In genomic region chr2:203534486-203535077, GRCh38 we compare ENCODE assay signal across 8 cellular contexts. TPM values are rescaled to one million over a fixed set of nuclear protein-coding genes. Genes with fewer than 3 reads are reported as not detected.
DNase-seq lines count a peak whose midpoint lies in the region; ATAC-seq and TF ChIP-seq lines count a peak whose summit lies in the region.

No MANE protein-coding gene starts in this region.

- in situ Hi-C loops in KBM-7 (cut with MboI; ENCODE audit: low pct_unique_long_range_greater_than_20kb, low sequenced_read_pairs) = no loop called here

- CTCF ChIA-PET in BJ (lab: Yijun Ruan, JAX) = interaction anchor here (1.4 kb wide), 1 partner anchor 281 kb away, joined by 4 read pairs; no protein-coding TSS in a partner anchor
- CTCF ChIA-PET in activated CD8-positive, alpha-beta T cell treated with anti-CD3 and anti-CD28 coated beads, Interleukin-2, amount 10 ng/mL, durations not matched to agents 7 days and 5 days (lab: Charles Lee) = interaction anchor here (0.9 to 1.8 kb wide), 2 partner anchors 50 to 281 kb away, joined by 4 read pairs; no protein-coding TSS in a partner anchor

- H3K9me3 ChIP-seq in thyroid gland = no peaks in the 10 kb centered on the region

- no peak for DNase-seq in BJ (ENCODE audit: low read depth)
- peak; percentile 13 for DNase-seq in KBM-7
- DNase-seq in activated CD8-positive, alpha-beta T cell treated with anti-CD3 and anti-CD28 coated beads, Interleukin-2, amount 10 ng/mL, durations not matched to agents 7 days and 5 days = peak; percentile 45
- DNase-seq in epithelial cell of prostate (ENCODE audit: low read depth, low spot score) = no peak
- no peak for DNase-seq in nephron progenitor cell
- no peak for DNase-seq in thyroid gland
- no peak for DNase-seq in DMS114 treated with DMSO at 0.1 percent for 48 hours (lab: John Stamatoyannopoulos, UW; ENCODE audit: unreplicated experiment)

- peak overlapping the region; percentile 69 for H3K4me3 Mint-ChIP-seq in activated CD8-positive, alpha-beta T cell treated with anti-CD3 and anti-CD28 coated beads, Interleukin-2, amount 10 ng/mL, durations not matched to agents 7 days and 5 days
- H3K4me3 Mint-ChIP-seq in nephron progenitor cell = peak overlapping the region; percentile 92

- peak overlapping the region; percentile 99 for H3K4me3 ChIP-seq in BJ (ENCODE audit: low read depth, low read length)
- peak overlapping the region; percentile 87 to 98 (median 88) for H3K4me3 ChIP-seq in thyroid gland (replicated peaks in 1 of 3)

- peak; percentile 29 for ATAC-seq in GM21360 (IDR thresholded peaks at IDR 0.05; ENCODE audit: unreplicated experiment)
- peak; percentile 45 for ATAC-seq in activated CD8-positive, alpha-beta T cell treated with anti-CD3 and anti-CD28 coated beads, Interleukin-2, amount 10 ng/mL, durations not matched to agents 7 days and 5 days

- H3K4me1 Mint-ChIP-seq in activated CD8-positive, alpha-beta T cell treated with anti-CD3 and anti-CD28 coated beads, Interleukin-2, amount 10 ng/mL, durations not matched to agents 7 days and 5 days (ENCODE audit: low read depth) = peaks cover 18% of the 10 kb centered on the region
- H3K4me1 Mint-ChIP-seq in nephron progenitor cell = peaks cover 48% of the 10 kb centered on the region

- POLR2A ChIA-PET in BJ (lab: Charles Lee) = interaction anchor here (1.0 kb wide), 1 partner anchor 89 kb away, joined by 3 read pairs; no protein-coding TSS in a partner anchor
- POLR2A ChIA-PET in activated CD8-positive, alpha-beta T cell treated with anti-CD3 and anti-CD28 coated beads, Interleukin-2, amount 10 ng/mL, durations not matched to agents 7 days and 5 days (lab: Charles Lee) = no interaction called here

- H3K27me3 ChIP-seq in BJ (ENCODE audit: control insufficient read depth, insufficient read depth, low read length) (no peaks in the 10 kb centered on the region), thyroid gland (no peaks in the 10 kb centered on the region)

- no peaks in the 10 kb centered on the region for H3K36me3 Mint-ChIP-seq in activated CD8-positive, alpha-beta T cell treated with anti-CD3 and anti-CD28 coated beads, Interleukin-2, amount 10 ng/mL, durations not matched to agents 7 days and 5 days (ENCODE audit: low read depth)
- H3K36me3 Mint-ChIP-seq in nephron progenitor cell (ENCODE audit: low read depth) = peaks cover 16% of the 10 kb centered on the region

- 0 to 1% methylated on average over 15 to 16 of the region's 43 CpGs for WGBS in thyroid gland, 2 donors

- H3K27ac ChIP-seq in epithelial cell of prostate (peak overlapping the region; percentile 92), thyroid gland (peak overlapping the region; percentile 97 to 99 (median 99))

- TF ChIP-seq CTCF in BJ (IDR thresholded peaks at IDR 0.05; ENCODE audit: insufficient read depth, low read depth, low read length) = no peak
- no peak for TF ChIP-seq CTCF in nephron progenitor cell (IDR thresholded peaks at IDR 0.05)
- no peak for TF ChIP-seq CTCF in thyroid gland (IDR thresholded peaks at IDR 0.05)

- H3K36me3 ChIP-seq in BJ (ENCODE audit: control insufficient read depth, insufficient read depth, low read length) = no peaks in the 10 kb centered on the region
- no peaks in the 10 kb centered on the region for H3K36me3 ChIP-seq in thyroid gland

- intact Hi-C loops in thyroid gland (cut with DNase I) = no loop called here

- TF ChIP-seq POLR2A in thyroid gland (IDR thresholded peaks at IDR 0.05) = no peak

- H3K9me3 Mint-ChIP-seq in activated CD8-positive, alpha-beta T cell treated with anti-CD3 and anti-CD28 coated beads, Interleukin-2, amount 10 ng/mL, durations not matched to agents 7 days and 5 days (ENCODE audit: insufficient read depth) = peaks cover 17% of the 10 kb centered on the region
- peaks cover 26% of the 10 kb centered on the region for H3K9me3 Mint-ChIP-seq in nephron progenitor cell

- H3K4me1 ChIP-seq in thyroid gland = peaks cover 21 to 34% of the 10 kb centered on the region in 2 donors

- peaks cover 65% of the 10 kb centered on the region for H3K27me3 Mint-ChIP-seq in activated CD8-positive, alpha-beta T cell treated with anti-CD3 and anti-CD28 coated beads, Interleukin-2, amount 10 ng/mL, durations not matched to agents 7 days and 5 days (ENCODE audit: low read depth)
- H3K27me3 Mint-ChIP-seq in nephron progenitor cell (ENCODE audit: low read depth, poor library complexity) = peaks cover 3% of the 10 kb centered on the region

- H3K27ac Mint-ChIP-seq in activated CD8-positive, alpha-beta T cell treated with anti-CD3 and anti-CD28 coated beads, Interleukin-2, amount 10 ng/mL, durations not matched to agents 7 days and 5 days = no peak overlapping the region
- H3K27ac Mint-ChIP-seq in nephron progenitor cell = no peak overlapping the region

RNA-seq across cellular contexts. Expression of gene RAPH1, which starts 0.5 kb away (rescaled TPM):
- polyA plus RNA-seq in BJ (2011; rRNA removed) = 3.3 and 5.6 TPM in 2 replicates
- 10.7 and 16.0 TPM in 2 replicates for polyA minus RNA-seq in BJ (2011; rRNA and poly(A)+ RNA removed)
- total RNA-seq in activated CD8-positive, alpha-beta T cell treated with anti-CD3 and anti-CD28 coated beads, Interleukin-2, amount 10 ng/mL, durations not matched to agents 7 days and 5 days = 1 to 10 TPM in 1 of 2 experiments, under 1 TPM in 1; 0.16 to 1.1 TPM
- 100 to 1,000 TPM in 2 of 4 donors, 10 to 100 TPM in 2; 67.3 to 187 (median 99.4) TPM for total RNA-seq in thyroid gland

Comparison
In these comparisons a context has a peak if more than half of its experiments do, and no peak if none do; other contexts are left out.
1. DNase-seq: peak in KBM-7 (single experiment) and activated CD8-positive, alpha-beta T cell treated with anti-CD3 and anti-CD28 coated beads, Interleukin-2, amount 10 ng/mL, durations not matched to agents 7 days and 5 days (single experiment); none in BJ (single experiment), epithelial cell of prostate (single experiment), nephron progenitor cell (single experiment), thyroid gland (0 of 2) and DMS114 treated with DMSO at 0.1 percent for 48 hours (single experiment).
2. RNA of gene RAPH1, which starts 0.5 kb away (total RNA-seq): 67.3 to 187 TPM in thyroid gland; 0.16 to 1.1 TPM in activated CD8-positive, alpha-beta T cell treated with anti-CD3 and anti-CD28 coated beads, Interleukin-2, amount 10 ng/mL, durations not matched to agents 7 days and 5 days; every median in the first group is over 10 times any median in the second.